Comparison of ENCODE assay signal across 24 cellular contexts in genomic region chr13:48497669-48498068, GRCh38.
DNase-seq lines count a peak whose midpoint lies in the region; ATAC-seq and TF ChIP-seq lines count a peak whose summit lies in the region.
"Had no signal": no experiment of that assay in that cellular context is flagged by ENCODE, and none has a peak within 500 bp of the region (broad histone marks: within the 10 kb centered on the region; RNA-seq: fewer than 3 reads in every experiment).

No MANE protein-coding gene starts in this region.

- no peak overlapping the region for H3K4me3 ChIP-seq in BLaER1 treated with 17β-estradiol and CSF1 and Interleukin-3, amounts not matched to agents 10 nM and 100 nM
- H3K4me3 ChIP-seq in DND-41 (ENCODE audit: low read depth in 1 of 2, low read length in 2 of 2) (no peak overlapping the region), SU-DHL-6 (ENCODE audit: insufficient read depth, low read length, poor library complexity, severe bottlenecking) (no peak overlapping the region)
- H3K4me3 ChIP-seq: MG63 had no signal

- peaks cover 86 to 98% (median 97%) of the 10 kb centered on the region in 10 experiments for H3K4me1 ChIP-seq in BLaER1 treated with 17β-estradiol and CSF1 and Interleukin-3, amounts not matched to agents 10 nM and 100 nM
- peaks cover 72% of the 10 kb centered on the region for H3K4me1 ChIP-seq in DND-41 (ENCODE audit: insufficient read depth, low read length)

- no peak overlapping the region for H2AFZ ChIP-seq in DND-41 (ENCODE audit: low read depth, low read length)
- H2AFZ ChIP-seq in SU-DHL-6 (ENCODE audit: low read depth, low read length, severe bottlenecking) = no peak overlapping the region

- no peaks in the 10 kb centered on the region for H4K20me1 ChIP-seq in BLaER1 treated with 17β-estradiol and CSF1 and Interleukin-3, amounts not matched to agents 10 nM and 100 nM
- H4K20me1 ChIP-seq in DND-41 (ENCODE audit: insufficient read depth, low read length) (no peaks in the 10 kb centered on the region), SU-DHL-6 (ENCODE audit: low read depth, low read length) (no peaks in the 10 kb centered on the region)

- H3K27me3 ChIP-seq in BLaER1 treated with 17β-estradiol and CSF1 and Interleukin-3, amounts not matched to agents 10 nM and 100 nM = no peaks in the 10 kb centered on the region
- H3K27me3 ChIP-seq in DND-41 (ENCODE audit: insufficient read depth, low read length, poor library complexity) = no peaks in the 10 kb centered on the region
- no peaks in the 10 kb centered on the region for H3K27me3 ChIP-seq in SU-DHL-6 (ENCODE audit: low read length)
- H3K27me3 ChIP-seq: MG63 had no signal

- peak overlapping the region in 5 of 11 experiments; percentile 12 to 36 (median 14); a peak in 6 of 22 replicates for H3K9ac ChIP-seq in BLaER1 treated with 17β-estradiol and CSF1 and Interleukin-3, amounts not matched to agents 10 nM and 100 nM
- no peak overlapping the region for H3K9ac ChIP-seq in DND-41 (ENCODE audit: low read depth, low read length)
- H3K9ac ChIP-seq in SU-DHL-6 (ENCODE audit: low read length) = no peak overlapping the region
- H3K9ac ChIP-seq: SK-N-SH had no signal

- H3F3A ChIP-seq in SU-DHL-6 (ENCODE audit: insufficient read depth) = peaks cover 28% of the 10 kb centered on the region

- no peak for DNase-seq in DND-41
- DNase-seq in midbrain (lab: John Stamatoyannopoulos, UW) = peak; percentile 9
- DNase-seq in AG20443 (ENCODE audit: low spot score) = no peak
- DNase-seq in NOMO-1 (lab: John Stamatoyannopoulos, UW; ENCODE audit: unreplicated experiment in 2 of 2) = no peak
- DNase-seq: C1 segment of cervical spinal cord; CD8-positive, alpha-beta memory T cell; DMS53; EL; GF-D8; Kasumi-1; MG63; NCI-H1048; NCI-H1417 treated with DMSO at 0.1 percent for 48 hours; NCI-H187; NCI-H2107; NCI-H2227 treated with DMSO at 0.1 percent for 48 hours; NCI-H510A; NCI-H748 treated with DMSO at 0.1 percent for 48 hours; SHP77 treated with DMSO at 0.1 percent for 48 hours; SK-N-SH had no signal

- no peak for TF ChIP-seq CTCF in DND-41 (IDR thresholded peaks at IDR 0.05; ENCODE audit: borderline replicate concordance, extremely low read depth, low read length, poor library complexity, severe bottlenecking)
- TF ChIP-seq CTCF in SU-DHL-6 (IDR thresholded peaks at IDR 0.05; ENCODE audit: insufficient read depth, low read length, poor library complexity, severe bottlenecking) = no peak

- H3K36me3 ChIP-seq in BLaER1 treated with 17β-estradiol and CSF1 and Interleukin-3, amounts not matched to agents 10 nM and 100 nM = peaks cover 25 to 54% (median 41%) of the 10 kb centered on the region in 11 experiments; a peak in 20 of 22 replicates
- H3K36me3 ChIP-seq in DND-41 (ENCODE audit: insufficient read depth, low read length) = no peaks in the 10 kb centered on the region
- H3K36me3 ChIP-seq in SU-DHL-6 (ENCODE audit: low read length) = peaks cover 4% of the 10 kb centered on the region; the same call in 1 of the 2 replicates
- H3K36me3 ChIP-seq: MG63 had no signal

- H3K4me2 ChIP-seq in BLaER1 treated with 17β-estradiol and CSF1 and Interleukin-3, amounts not matched to agents 10 nM and 100 nM = peak overlapping the region; percentile 52 to 97 (median 68); a peak in 21 of 22 replicates
- no peak overlapping the region for H3K4me2 ChIP-seq in DND-41 (ENCODE audit: insufficient read depth, low read length)
- no peak overlapping the region for H3K4me2 ChIP-seq in SU-DHL-6 (ENCODE audit: low read depth, low read length, poor library complexity, severe bottlenecking)
- H3K4me2 ChIP-seq: SK-N-SH had no signal

- H3K79me2 ChIP-seq in DND-41 (ENCODE audit: insufficient read depth, low read length) (peaks cover 12% of the 10 kb centered on the region; the same call in 1 of the 2 replicates), SU-DHL-6 (ENCODE audit: insufficient read depth, low read length) (no peaks in the 10 kb centered on the region)

- H3K9me3 ChIP-seq in BLaER1 treated with 17β-estradiol and CSF1 and Interleukin-3, amounts not matched to agents 10 nM and 100 nM (replicated peaks in 1 of 11) = peaks cover 0 to 3% (median 0%) of the 10 kb centered on the region in 11 experiments; a peak in 4 of 22 replicates
- H3K9me3 ChIP-seq in DND-41 (ENCODE audit: insufficient read depth, low read length, severe bottlenecking) (no peaks in the 10 kb centered on the region), SU-DHL-6 (ENCODE audit: insufficient read depth, low read length) (no peaks in the 10 kb centered on the region)
- H3K9me3 ChIP-seq: MG63, SK-N-SH had no signal

- no peak for ATAC-seq in DND-41 (ENCODE audit: insufficient read depth, low read depth)
- no peak for ATAC-seq in GM18502 (IDR thresholded peaks at IDR 0.05; ENCODE audit: poor library complexity, unreplicated experiment)

- peak overlapping the region; percentile 45 to 98 (median 96) for H3K27ac ChIP-seq in BLaER1 treated with 17β-estradiol and CSF1 and Interleukin-3, amounts not matched to agents 10 nM and 100 nM
- H3K27ac ChIP-seq in DND-41 (ENCODE audit: low read length) (peak overlapping the region; percentile 71), SU-DHL-6 (ENCODE audit: low read depth, low read length) (peak overlapping the region; percentile 28; the same call in 1 of the 2 replicates)
- H3K27ac ChIP-seq: RWPE1 had no signal

- no peaks in the 10 kb centered on the region for H3K9me2 ChIP-seq in SU-DHL-6 (replicated peaks; ENCODE audit: insufficient read depth, low read length)
- H3K9me2 ChIP-seq: SK-N-SH had no signal

Comparison
In these comparisons a context has a peak if more than half of its experiments do, and no peak if none do; other contexts are left out.
1. H3K27ac ChIP-seq: peak in every context shown above with its lines; median percentile 96 in BLaER1 treated with 17β-estradiol and CSF1 and Interleukin-3, amounts not matched to agents 10 nM and 100 nM; 71 in DND-41; 28 in SU-DHL-6.
2. H3K4me2 ChIP-seq: peak in BLaER1 treated with 17β-estradiol and CSF1 and Interleukin-3, amounts not matched to agents 10 nM and 100 nM (11 of 11); none in DND-41 (single experiment) and SU-DHL-6 (single experiment).